28 cellular contexts compared by ENCODE assay signal in the genomic region with DNA sequence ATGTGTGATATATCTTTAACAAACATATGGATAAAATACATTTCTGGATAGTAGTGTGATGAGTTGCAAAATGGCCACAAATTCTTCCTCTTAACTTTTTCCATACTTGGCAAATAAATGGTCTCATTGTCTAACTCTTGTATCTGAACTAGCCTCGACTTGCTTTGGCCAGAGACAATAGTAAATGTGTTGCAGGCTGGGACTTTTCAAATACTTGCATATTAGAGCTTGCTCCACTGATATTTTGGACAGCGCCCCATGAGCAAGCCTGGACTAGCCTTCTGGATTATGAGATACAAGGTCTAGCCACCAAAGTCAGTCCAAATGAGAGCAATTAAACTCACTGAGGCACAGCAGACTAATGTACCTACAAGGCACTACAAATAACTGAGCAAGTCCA.
DNase-seq lines count a peak whose midpoint lies in the region; ATAC-seq and TF ChIP-seq lines count a peak whose summit lies in the region.
"Had no signal": no experiment of that assay in that cellular context is flagged by ENCODE, and none has a peak within 500 bp of the region (broad histone marks: within the 10 kb centered on the region; RNA-seq: fewer than 3 reads in every experiment).

No MANE protein-coding gene starts in this region.

- H3K36me3 ChIP-seq in neural progenitor cell, result no peaks in the 10 kb centered on the region
- H3K36me3 ChIP-seq: thoracic aorta, uterus had no signal

- no peak overlapping the region for H3K27ac ChIP-seq in neural progenitor cell
- H3K27ac ChIP-seq: C4-2B, GM23248, thoracic aorta, uterus had no signal

- no peaks in the 10 kb centered on the region for H3K9me3 ChIP-seq in neural progenitor cell (ENCODE audit: low read depth)
- H3K9me3 ChIP-seq: thoracic aorta, uterus had no signal

- H3K4me3 ChIP-seq in epithelial cell of esophagus (ENCODE audit: low read length), result no peak overlapping the region
- no peak overlapping the region for H3K4me3 ChIP-seq in neural progenitor cell
- H3K4me3 ChIP-seq: GM23248, thoracic aorta, uterus had no signal

- H3F3A ChIP-seq in neural progenitor cell (ENCODE audit: low read depth), result no peaks in the 10 kb centered on the region

- in situ Hi-C loops in SK-MEL-5 (cut with HindIII; ENCODE audit: low pct_unique_long_range_greater_than_20kb, low sequenced_read_pairs), result no loop called here

- TF ChIP-seq CTCF in epithelial cell of esophagus (IDR thresholded peaks at IDR 0.05; ENCODE audit: insufficient read depth, low read depth, low read length, missing control alignments), result no peak
- no peak for TF ChIP-seq CTCF in neural progenitor cell (IDR thresholded peaks at IDR 0.05)
- TF ChIP-seq CTCF in GM20000 (IDR thresholded peaks at IDR 0.05; ENCODE audit: extremely low read depth, missing control alignments), result no peak

- H3K4me1 ChIP-seq in neural progenitor cell, result no peaks in the 10 kb centered on the region
- H3K4me1 ChIP-seq: uterus had no signal

- H3K79me2 ChIP-seq in neural progenitor cell (ENCODE audit: low read depth), result no peaks in the 10 kb centered on the region

- H3K9ac ChIP-seq in neural progenitor cell, result no peak overlapping the region
- H3K9ac ChIP-seq: GM23248 had no signal

- peak overlapping the region; percentile 45 for H2AFZ ChIP-seq in neural progenitor cell (replicated peaks)
- H2AFZ ChIP-seq: GM23248 had no signal

- H3K4me3 Mint-ChIP-seq in neural progenitor cell, result no peak overlapping the region
- H3K4me3 Mint-ChIP-seq: activated CD8-positive, alpha-beta T cell treated with anti-CD3 and anti-CD28 coated beads, Interleukin-2, amount 10 ng/mL, durations not matched to agents 7 days and 5 days; activated naive CD8-positive, alpha-beta T cell treated with anti-CD3 and anti-CD28 coated beads for 36 hours; immature natural killer cell had no signal

- H3K27me3 Mint-ChIP-seq in neural progenitor cell (ENCODE audit: insufficient read depth, low read depth), result no peaks in the 10 kb centered on the region
- H3K27me3 Mint-ChIP-seq: activated naive CD8-positive, alpha-beta T cell treated with anti-CD3 and anti-CD28 coated beads for 36 hours had no signal

- no peaks in the 10 kb centered on the region for H4K20me1 ChIP-seq in neural progenitor cell (ENCODE audit: low read depth)

- H3K27me3 ChIP-seq in neural progenitor cell, result no peaks in the 10 kb centered on the region
- H3K27me3 ChIP-seq: uterus had no signal

- ATAC-seq in sciatic nerve, result no peak
- ATAC-seq in GM21515 (IDR thresholded peaks at IDR 0.05; ENCODE audit: unreplicated experiment), result no peak
- ATAC-seq: activated CD8-positive, alpha-beta T cell treated with anti-CD3 and anti-CD28 coated beads, Interleukin-2, amount 10 ng/mL, durations not matched to agents 7 days and 5 days; HepG2; left lobe of liver; stimulated activated naive CD8-positive, alpha-beta T cell treated with anti-CD3 and anti-CD28 coated beads, Interleukin-15, Interleukin-2, amounts not matched to agents 100 U/mL and 50 U/mL, for 24 hours had no signal

- H3K4me1 Mint-ChIP-seq in neural progenitor cell, result no peaks in the 10 kb centered on the region
- H3K4me1 Mint-ChIP-seq: activated naive CD8-positive, alpha-beta T cell treated with anti-CD3 and anti-CD28 coated beads for 36 hours; immature natural killer cell had no signal

- intact Hi-C loops in sciatic nerve (cut with DNase I), result no loop called here

- H3K9me3 Mint-ChIP-seq in neural progenitor cell, result no peaks in the 10 kb centered on the region

- H3K4me2 ChIP-seq in neural progenitor cell, result no peak overlapping the region

- no peak overlapping the region for H3K27ac Mint-ChIP-seq in neural progenitor cell
- H3K27ac Mint-ChIP-seq: activated CD8-positive, alpha-beta T cell treated with anti-CD3 and anti-CD28 coated beads, Interleukin-2, amount 10 ng/mL, durations not matched to agents 7 days and 5 days; activated naive CD8-positive, alpha-beta T cell treated with anti-CD3 and anti-CD28 coated beads for 36 hours; immature natural killer cell had no signal

- H3K36me3 Mint-ChIP-seq in neural progenitor cell, result no peaks in the 10 kb centered on the region
- H3K36me3 Mint-ChIP-seq: activated naive CD8-positive, alpha-beta T cell treated with anti-CD3 and anti-CD28 coated beads for 36 hours had no signal

- DNase-seq in LHCN-M2 (ENCODE audit: low read depth) (peak; percentile 19), SK-MEL-5 (ENCODE audit: low read depth, low spot score) (peak; percentile 53), epithelial cell of esophagus (ENCODE audit: low read depth) (peak; percentile 97), neural progenitor cell (ENCODE audit: low spot score) (no peak), NCI-H1092 treated with DMSO at 0.1 percent for 48 hours (lab: John Stamatoyannopoulos, UW) (no peak), sciatic nerve (ENCODE audit: low spot score) (no peak), GM20000 (ENCODE audit: low spot score) (no peak)
- DNase-seq: activated CD8-positive, alpha-beta T cell treated with anti-CD3 and anti-CD28 coated beads, Interleukin-2, amount 10 ng/mL, durations not matched to agents 7 days and 5 days; activated effector memory CD4-positive, alpha-beta T cell treated with anti-CD3 and anti-CD28 coated beads, Interleukin-2, amount 50 U/mL, for 16 hours; activated naive CD8-positive, alpha-beta T cell treated with anti-CD3 and anti-CD28 coated beads for 36 hours; activated T-cell treated with anti-CD3 and anti-CD28 coated beads, Interleukin-2, amount 50 U/mL, for 1 hour; Calu3; DND-41; effector CD4-positive, alpha-beta T cell; GM23248; hippocampal formation; immature natural killer cell; mesendoderm; NCI-H1930; NCI-H774; nucleus accumbens; stimulated activated naive CD8-positive, alpha-beta T cell treated with anti-CD3 and anti-CD28 coated beads, Interleukin-15, Interleukin-2, amounts not matched to agents 100 U/mL and 50 U/mL, for 24 hours; uterus had no signal

Comparison
In these comparisons a context has a peak if more than half of its experiments do, and no peak if none do; other contexts are left out.
1. DNase-seq: peak in LHCN-M2 (single experiment), SK-MEL-5 (single experiment) and epithelial cell of esophagus (single experiment); none in neural progenitor cell (single experiment), NCI-H1092 treated with DMSO at 0.1 percent for 48 hours (single experiment), sciatic nerve (single experiment) and GM20000 (single experiment).